Comparison of ENCODE assay signal across 8 cellular contexts in the genomic region with DNA sequence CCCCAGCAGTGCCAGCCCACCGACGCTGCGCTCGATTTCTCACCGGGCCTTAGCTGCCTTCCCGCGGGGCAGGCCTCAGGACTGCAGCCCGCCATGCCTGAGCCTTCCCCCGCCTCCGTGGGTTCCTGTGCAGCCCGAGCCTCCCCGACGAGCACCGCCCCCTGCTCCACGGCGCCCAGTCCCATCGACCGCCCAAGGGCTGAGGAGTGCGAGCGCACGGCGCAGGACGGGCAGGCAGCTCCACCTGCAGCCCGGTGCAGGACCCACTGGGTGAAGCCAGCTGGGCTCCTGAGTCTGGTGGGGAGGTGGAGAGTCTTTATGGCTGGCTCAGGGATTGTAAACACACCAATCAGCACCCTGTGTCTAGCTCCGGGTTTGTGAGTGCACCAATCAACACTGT. TPM values are rescaled to one million over a fixed set of nuclear protein-coding genes. Genes with fewer than 3 reads are reported as not detected.
DNase-seq lines count a peak whose midpoint lies in the region; ATAC-seq and TF ChIP-seq lines count a peak whose summit lies in the region.
"Not testable (repeated sequence)": the region's sequence is repeated elsewhere in the genome, so short reads cannot be mapped to it uniquely, and the experiment has no call there.

No MANE protein-coding gene starts in this region.

- H3K4me3 Mint-ChIP-seq in activated B cell treated with CpG ODN at 0.5 μM for 24 hours: peak overlapping the region; percentile 78
- H3K4me3 Mint-ChIP-seq in naive thymus-derived CD8-positive, alpha-beta T cell: peak overlapping the region; percentile 66 to 89 (median 78)

- not testable (repeated sequence) for H3K36me3 ChIP-seq in adrenal gland (replicated peaks in 1 of 2); subcutaneous abdominal adipose tissue (ENCODE audit: control insufficient read depth in 5 of 5, insufficient read depth in 5 of 5, low read length in 5 of 5)

- not testable (repeated sequence) for H3K27me3 ChIP-seq in adrenal gland; subcutaneous abdominal adipose tissue (ENCODE audit: control insufficient read depth in 5 of 5, insufficient read depth in 4 of 5, low read length in 5 of 5)

- CTCF ChIA-PET in activated B cell treated with CpG ODN at 0.5 μM for 24 hours (lab: Charles Lee): interaction anchor here (0.6 to 2.1 kb wide), 4 partner anchors 30 to 1051 kb away, joined by 3 to 12 read pairs (median 5); no protein-coding TSS in a partner anchor

- intact Hi-C loops in activated B cell treated with CpG ODN at 0.5 μM for 24 hours (cut with micrococcal nuclease): loop anchor here (1.0 kb wide), 1 partner anchor 117 kb away; no protein-coding TSS in a partner anchor
- intact Hi-C loops in adrenal gland (cut with DNase I): not testable (repeated sequence)

- H3K9ac ChIP-seq in subcutaneous abdominal adipose tissue (ENCODE audit: low read length in 5 of 5): not testable (repeated sequence)

- POLR2A ChIA-PET in activated B cell treated with CpG ODN at 0.5 μM for 24 hours (lab: Charles Lee): interaction anchor here (0.8 to 2.7 kb wide), 6 partner anchors 29 to 1049 kb away, joined by 3 to 18 read pairs (median 3); no protein-coding TSS in a partner anchor
- POLR2A ChIA-PET in naive thymus-derived CD8-positive, alpha-beta T cell (lab: Charles Lee): interaction anchor here (1.1 to 2.1 kb wide), 7 partner anchors 15 to 401 kb away, joined by 3 to 24 read pairs (median 6); a partner anchor contains a TSS

- not testable (repeated sequence) for H3K4me1 Mint-ChIP-seq in activated B cell treated with CpG ODN at 0.5 μM for 24 hours
- H3K4me1 Mint-ChIP-seq in naive thymus-derived CD8-positive, alpha-beta T cell: peaks cover 0 to 11% (median 2%) of the 10 kb centered on the region in 4 donors

- DNase-seq in DMS53 treated with DMSO at 0.1 percent for 48 hours (lab: John Stamatoyannopoulos, UW; ENCODE audit: unreplicated experiment) (peak; percentile 24), activated B cell treated with CpG ODN at 0.5 μM for 24 hours (peak; percentile 54), activated T-cell treated with anti-CD3 and anti-CD28 coated beads for 4 hours (peak; percentile 11), adrenal gland (peak; percentile 48 to 81 (median 71)), globus pallidus (ENCODE audit: low spot score) (peak; percentile 3)
- DNase-seq in naive thymus-derived CD8-positive, alpha-beta T cell: peak; percentile 25 to 83 (median 56)
- DNase-seq in stimulated activated CD4-positive, alpha-beta T cell treated with anti-CD3 and anti-CD28 coated beads, Interleukin-2, amount 100 ng/mL, for 48 hours: peak; percentile 32 to 35

- peak overlapping the region in 3 of 5 donors; percentile 18 to 53 (median 38) for H3K27ac ChIP-seq in adrenal gland
- H3K27ac ChIP-seq in subcutaneous abdominal adipose tissue (ENCODE audit: low read depth, low read length): not testable (repeated sequence)

- not testable (repeated sequence) for H3K9me3 Mint-ChIP-seq in activated B cell treated with CpG ODN at 0.5 μM for 24 hours; naive thymus-derived CD8-positive, alpha-beta T cell

- H3K27me3 Mint-ChIP-seq in activated B cell treated with CpG ODN at 0.5 μM for 24 hours; naive thymus-derived CD8-positive, alpha-beta T cell: not testable (repeated sequence)

- H3K27ac Mint-ChIP-seq in activated B cell treated with CpG ODN at 0.5 μM for 24 hours: peak overlapping the region; percentile 71
- peak overlapping the region in 9 of 10 donors; percentile 57 to 92 (median 80) for H3K27ac Mint-ChIP-seq in naive thymus-derived CD8-positive, alpha-beta T cell

- ATAC-seq in activated B cell treated with CpG ODN at 0.5 μM for 24 hours (ENCODE audit: low read depth): not testable (repeated sequence)
- peak in 1 of 2 donors; percentile 17 for ATAC-seq in naive thymus-derived CD8-positive, alpha-beta T cell

- H3K4me3 ChIP-seq in adrenal gland (peak overlapping the region in 2 of 4 donors; percentile 33 to 49), subcutaneous abdominal adipose tissue (ENCODE audit: low read depth in 1 of 5, low read length in 5 of 5) (peak overlapping the region in 4 of 5 donors; percentile 37 to 67 (median 48))

- 22 to 33% (median 25%) methylated on average over 8 to 18 of the region's 25 CpGs; no CpG with 5 or more reads in 1 of the 4 donors for WGBS in adrenal gland, 4 donors

- not testable (repeated sequence) for H3K9me3 ChIP-seq in adrenal gland (replicated peaks in 1 of 3); subcutaneous abdominal adipose tissue (ENCODE audit: control insufficient read depth in 5 of 5, low read length in 5 of 5)

- not testable (repeated sequence) for H3K36me3 Mint-ChIP-seq in activated B cell treated with CpG ODN at 0.5 μM for 24 hours (ENCODE audit: low read depth); naive thymus-derived CD8-positive, alpha-beta T cell

- peak in 1 of 2 donors; percentile 52 for TF ChIP-seq POLR2A in adrenal gland (IDR thresholded peaks at IDR 0.05)

- TF ChIP-seq CTCF in activated B cell treated with CpG ODN at 0.5 μM for 24 hours (IDR thresholded peaks at IDR 0.05): not testable (repeated sequence)
- TF ChIP-seq CTCF in adrenal gland (IDR thresholded peaks at IDR 0.05): peak; percentile 4 to 48 (median 40)

- peaks cover 0 to 14% of the 10 kb centered on the region in 2 donors for H3K4me1 ChIP-seq in adrenal gland (replicated peaks in 1 of 2)
- not testable (repeated sequence) for H3K4me1 ChIP-seq in subcutaneous abdominal adipose tissue (ENCODE audit: control insufficient read depth in 5 of 5, insufficient read depth in 5 of 5, low read length in 5 of 5)

RNA-seq across cellular contexts. Expression of a gene that starts 33.7 kb away (rescaled TPM):
- total RNA-seq in activated B cell treated with CpG ODN at 0.5 μM for 24 hours: 67.4 and 76.8 TPM in 2 replicates
- total RNA-seq in adrenal gland: 10 to 100 TPM in 7 of 8 donors, 1 to 10 TPM in 1; 8.6 to 42.4 (median 30.8) TPM
- polyA plus RNA-seq in adrenal gland: 10 to 100 TPM in 1 of 3 donors, 1 to 10 TPM in 2; 5.7 to 10.7 (median 9.0) TPM
- total RNA-seq in naive thymus-derived CD8-positive, alpha-beta T cell: 10 to 100 TPM in 1 of 2 experiments, 1 to 10 TPM in 1; 9.6 to 12.4 TPM
- 10 to 100 TPM; 12.6 to 22.5 (median 16.2) TPM for polyA plus RNA-seq in naive thymus-derived CD8-positive, alpha-beta T cell

Comparison
In these comparisons a context has a peak if more than half of its experiments do, and no peak if none do; other contexts are left out.
1. DNase-seq: peak in every context shown above with its lines; median percentile 71 in adrenal gland; 56 in naive thymus-derived CD8-positive, alpha-beta T cell; 54 in activated B cell treated with CpG ODN at 0.5 μM for 24 hours; 34 in stimulated activated CD4-positive, alpha-beta T cell treated with anti-CD3 and anti-CD28 coated beads, Interleukin-2, amount 100 ng/mL, for 48 hours; 24 in DMS53 treated with DMSO at 0.1 percent for 48 hours; 11 in activated T-cell treated with anti-CD3 and anti-CD28 coated beads for 4 hours; 3 in globus pallidus.